Comparison of ENCODE assay signal across 1 cellular context in genomic region chr9:127450831-127451680, GRCh38.
TF ChIP-seq lines count a peak whose summit lies in the region.

Gene LRSAM1, plus strand, starts transcription at chr9:127451510. Its CDS starts 3,018 bp downstream, at chr9:127454528.
Gene RPL12, minus strand, starts transcription at chr9:127451406. Its CDS starts 89 bp downstream, at chr9:127451317.

TF ChIP-seq in SK-N-SH, 30 proteins besides CTCF, POLR2A, EP300 and RAD21 (continued from another document):
- TF ChIP-seq PBX3 (IDR thresholded peaks at IDR 0.05) (peak; percentile 19; the same call in 1 of the 2 replicates), FOXJ3 (CRISPR knock-in tag; IDR thresholded peaks at IDR 0.05) (0 out of 2 replicates have a peak, but pooled peaks have one; percentile 19), RXRA (IDR thresholded peaks at IDR 0.05; ENCODE audit: borderline replicate concordance, low read depth) (no peak), EZH2phosphoT487 (IDR thresholded peaks at IDR 0.05; ENCODE audit: borderline replicate concordance, low read depth) (no peak), IRF3 (IDR thresholded peaks at IDR 0.05; ENCODE audit: low read depth, low read length) (no peak), TCF12 (IDR thresholded peaks at IDR 0.05) (no peak; the same call in 1 of the 2 replicates), JUND (IDR thresholded peaks at IDR 0.05) (peak; percentile 13; the same call in 1 of the 2 replicates), RFX5 (IDR thresholded peaks at IDR 0.05; ENCODE audit: low read length) (no peak)
